1 cellular context compared by ENCODE assay signal in the genomic region with DNA sequence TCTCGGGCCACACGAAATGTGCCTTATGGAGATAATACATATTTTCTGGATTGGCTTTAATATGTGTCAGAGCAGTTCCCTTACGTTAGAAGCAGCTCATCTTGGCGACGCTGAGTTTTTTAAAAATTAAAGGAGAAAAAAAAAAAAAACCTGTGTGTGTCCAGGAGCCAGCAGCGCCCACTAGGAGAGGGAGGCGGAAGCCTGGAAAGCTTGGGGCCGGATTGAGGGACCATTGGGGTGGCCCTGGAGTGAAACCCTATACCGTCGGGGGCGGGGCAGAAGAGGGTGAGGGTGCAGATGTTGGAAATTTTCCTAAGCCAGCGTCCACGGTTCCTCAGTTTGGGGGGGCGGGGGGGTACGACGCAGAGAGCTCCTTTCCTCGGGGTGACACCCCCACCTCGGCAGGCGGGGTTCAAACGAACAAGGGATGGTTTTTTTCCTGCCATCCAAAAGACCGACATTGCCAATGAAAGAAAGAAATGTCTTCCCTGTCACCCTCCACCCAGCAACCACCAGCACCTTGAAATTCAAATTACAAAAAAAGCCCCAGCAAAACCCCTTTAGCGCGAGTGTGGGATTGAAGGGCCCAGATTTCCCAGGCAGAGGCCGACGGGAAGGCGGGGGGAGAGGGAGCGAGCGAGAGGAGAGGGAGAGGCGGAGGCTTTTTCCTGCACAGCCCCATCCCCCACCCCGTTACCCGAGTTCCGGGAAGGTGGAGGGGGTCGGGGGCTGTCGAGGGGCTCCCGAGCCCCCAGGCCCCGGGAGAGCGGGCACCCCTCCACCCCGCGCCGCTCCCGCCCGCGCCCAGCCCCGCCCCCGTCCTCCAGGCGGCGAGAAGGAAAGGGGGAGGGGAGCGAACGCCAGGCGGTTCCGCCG.
TF ChIP-seq lines count a peak whose summit lies in the region.

No MANE protein-coding gene starts in this region.

TF ChIP-seq in endothelial cell of umbilical vein, 7 proteins besides CTCF, POLR2A, EP300 and RAD21 (continued from another document):
- TF ChIP-seq GATA2 (IDR thresholded peaks at IDR 0.05; ENCODE audit: insufficient read depth, insufficient read length, low read depth, low read length): no peak
- no peak for TF ChIP-seq EZH2 (IDR thresholded peaks at IDR 0.05; ENCODE audit: borderline replicate concordance, low read depth, low read length, severe bottlenecking)
- TF ChIP-seq JUN (IDR thresholded peaks at IDR 0.05; ENCODE audit: borderline replicate concordance, insufficient read depth, insufficient read length, low read depth): no peak
- no peak for TF ChIP-seq MYC (IDR thresholded peaks at IDR 0.05; ENCODE audit: low read depth, low read length)
